8 cellular contexts compared by ENCODE assay signal in genomic region chr2:44955593-44956449, GRCh38. TPM values are rescaled to one million over a fixed set of nuclear protein-coding genes. Genes with fewer than 3 reads are reported as not detected.
DNase-seq lines count a peak whose midpoint lies in the region; ATAC-seq and TF ChIP-seq lines count a peak whose summit lies in the region.

No MANE protein-coding gene starts in this region.

- DNase-seq in BJ (ENCODE audit: low read depth) = no peak
- peak; percentile 64 to 69 for DNase-seq in Kasumi-1 (lab: John Stamatoyannopoulos, UW)
- peak; percentile 57 to 78 for DNase-seq in SJSA1 (ENCODE audit: low read depth in 1 of 2, low spot score in 2 of 2)
- DNase-seq in activated gamma-delta T cell treated with Interleukin-2 at 50 U/mL for 16 hours = peak; percentile 68
- peak; percentile 30 to 73 (median 53) for DNase-seq in ovary
- DNase-seq in thyroid gland = peak; percentile 56 to 72

- H3K4me3 ChIP-seq in BJ (ENCODE audit: low read depth, low read length) (no peak overlapping the region; the same call in 1 of the 2 replicates), SJSA1 (no peak overlapping the region), gastroesophageal sphincter (peak overlapping the region in 1 of 2 donors; percentile 31), ovary (no peak overlapping the region), thyroid gland (replicated peaks in 1 of 3) (no peak overlapping the region)

- H3K27me3 ChIP-seq in BJ (ENCODE audit: control insufficient read depth, insufficient read depth, low read length) (peaks cover 40% of the 10 kb centered on the region), SJSA1 (replicated peaks) (no peaks in the 10 kb centered on the region), gastroesophageal sphincter (peaks cover 98% of the 10 kb centered on the region), ovary (no peaks in the 10 kb centered on the region), thyroid gland (peaks cover 10% of the 10 kb centered on the region)

- TF ChIP-seq POLR2A in gastroesophageal sphincter (IDR thresholded peaks at IDR 0.05) (no peak), ovary (IDR thresholded peaks at IDR 0.05) (no peak), thyroid gland (IDR thresholded peaks at IDR 0.05) (no peak)

- TF ChIP-seq CTCF in BJ (IDR thresholded peaks at IDR 0.05; ENCODE audit: insufficient read depth, low read depth, low read length) (peak; percentile 92), gastroesophageal sphincter (IDR thresholded peaks at IDR 0.05) (peak in 3 of 4 experiments; percentile 77 to 96 (median 78)), ovary (IDR thresholded peaks at IDR 0.05) (peak in 2 of 3 donors; percentile 51 to 61), thyroid gland (IDR thresholded peaks at IDR 0.05) (peak; percentile 50 to 94 (median 69))

- no peak overlapping the region for H3K27ac ChIP-seq in SJSA1
- H3K27ac ChIP-seq in gastroesophageal sphincter = no peak overlapping the region
- H3K27ac ChIP-seq in ovary = no peak overlapping the region
- H3K27ac ChIP-seq in thyroid gland = no peak overlapping the region

- WGBS in gastroesophageal sphincter (ENCODE audit: low coverage in 1 of 2), 2 donors = 10 to 21% methylated on average over 9 to 37 of the region's 39 CpGs
- 7 to 18% (median 8%) methylated on average over 24 to 39 of the region's 39 CpGs for WGBS in ovary, 3 donors
- WGBS in thyroid gland, 2 donors = 10 to 12% methylated on average over 27 to 36 of the region's 39 CpGs

- peaks cover 45% of the 10 kb centered on the region for H3K4me1 ChIP-seq in SJSA1 (replicated peaks)
- peaks cover 0 to 38% (median 23%) of the 10 kb centered on the region in 3 donors for H3K4me1 ChIP-seq in gastroesophageal sphincter
- peaks cover 10% of the 10 kb centered on the region for H3K4me1 ChIP-seq in ovary (ENCODE audit: insufficient read depth)
- peaks cover 18 to 31% of the 10 kb centered on the region in 2 donors for H3K4me1 ChIP-seq in thyroid gland

- CTCF ChIA-PET in BJ (lab: Yijun Ruan, JAX) = interaction anchor here (0.6 to 6.5 kb wide), 24 partner anchors 8 to 915 kb away, joined by 3 to 94 read pairs (median 4); no protein-coding TSS in a partner anchor

- H3K36me3 ChIP-seq in BJ (ENCODE audit: control insufficient read depth, insufficient read depth, low read length) = no peaks in the 10 kb centered on the region
- no peaks in the 10 kb centered on the region for H3K36me3 ChIP-seq in SJSA1
- H3K36me3 ChIP-seq in gastroesophageal sphincter = no peaks in the 10 kb centered on the region
- no peaks in the 10 kb centered on the region for H3K36me3 ChIP-seq in ovary
- H3K36me3 ChIP-seq in thyroid gland = no peaks in the 10 kb centered on the region

- intact Hi-C loops in ovary (cut with DNase I) (loop anchor here in 3 of 4 donors (10.0 kb wide), 3 partner anchors 471 to 911 kb away; no protein-coding TSS in a partner anchor), thyroid gland (cut with DNase I) (loop anchor here (10.0 kb wide), 2 partner anchors 571 to 1081 kb away; no protein-coding TSS in a partner anchor)

- peak; percentile 67 for ATAC-seq in GM19395 (IDR thresholded peaks at IDR 0.05; ENCODE audit: unreplicated experiment)
- peak; percentile 40 for ATAC-seq in gastroesophageal sphincter

- H3K9me3 ChIP-seq in SJSA1 (replicated peaks) (no peaks in the 10 kb centered on the region), gastroesophageal sphincter (no peaks in the 10 kb centered on the region), ovary (no peaks in the 10 kb centered on the region), thyroid gland (no peaks in the 10 kb centered on the region)

- POLR2A ChIA-PET in BJ (lab: Charles Lee) = no interaction called here

- TF ChIP-seq EP300 in gastroesophageal sphincter (IDR thresholded peaks at IDR 0.05) = no peak
- TF ChIP-seq EP300 in ovary (IDR thresholded peaks at IDR 0.05) = no peak

RNA-seq across cellular contexts. Expression of gene SIX3, which starts 14.3 kb away (rescaled TPM):
- not detected in 2 replicates for polyA plus RNA-seq in BJ (2011; rRNA removed)
- polyA minus RNA-seq in BJ (2011; rRNA and poly(A)+ RNA removed) = not detected in 2 replicates
- not detected in 2 replicates for total RNA-seq in SJSA1 (2014; rRNA removed; shearing (Covaris generic))
- total RNA-seq in gastroesophageal sphincter = under 1 TPM in 1 of 4 donors, not detected in 3; 0.15 TPM
- not detected for total RNA-seq in ovary
- polyA plus RNA-seq in ovary = not detected
- total RNA-seq in thyroid gland = not detected

RNA-seq across cellular contexts. Expression of gene SIX2, which starts 53.4 kb away (rescaled TPM):
- polyA plus RNA-seq in BJ (2011; rRNA removed) (0.23 and 0.36 TPM in 2 replicates), ovary (under 1 TPM; 0.06 to 0.18 TPM)
- polyA minus RNA-seq in BJ (2011; rRNA and poly(A)+ RNA removed) = 0.09 TPM in 1 of 2 replicates, not detected in the other
- total RNA-seq in SJSA1 (2014; rRNA removed; shearing (Covaris generic)) = 3.6 and 5.6 TPM in 2 replicates
- total RNA-seq in gastroesophageal sphincter (1 to 10 TPM in 3 of 4 donors, not detected in 1; 1.2 to 1.7 (median 1.5) TPM), ovary (under 1 TPM in 4 of 7 donors, not detected in 3; 0.13 to 0.46 (median 0.16) TPM), thyroid gland (1 to 10 TPM in 2 of 4 donors, under 1 TPM in 1, not detected in 1; 0.24 to 3.1 (median 1.5) TPM)
